ENCODE assay signal across 9 cellular contexts in the genomic region with DNA sequence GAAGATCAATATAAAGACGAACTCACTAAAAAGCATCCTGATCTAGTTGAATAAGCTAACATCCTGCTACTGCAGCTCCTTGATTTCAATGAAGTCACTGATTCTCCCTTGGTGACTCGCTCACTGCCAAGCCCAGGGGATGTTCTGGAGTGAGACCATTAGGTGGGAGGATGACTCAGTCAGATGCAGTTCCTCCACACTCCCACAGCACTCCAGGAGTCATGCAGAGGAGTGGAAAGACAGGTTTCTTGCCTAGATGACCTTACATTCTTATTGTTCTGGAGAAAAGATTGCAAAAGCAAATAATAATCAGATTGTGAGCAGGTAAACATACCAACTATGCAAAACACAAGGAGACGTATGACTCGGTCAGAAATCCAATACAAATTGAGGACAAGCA. TPM values are rescaled to one million over a fixed set of nuclear protein-coding genes. Genes with fewer than 3 reads are reported as not detected.
DNase-seq lines count a peak whose midpoint lies in the region; ATAC-seq lines count a peak whose summit lies in the region.
"Had no signal": no experiment of that assay in that cellular context is flagged by ENCODE, and none has a peak within 500 bp of the region (broad histone marks: within the 10 kb centered on the region; RNA-seq: fewer than 3 reads in every experiment).

No MANE protein-coding gene starts in this region.

- no peak overlapping the region for H3K27ac ChIP-seq in substantia nigra (ENCODE audit: low read depth, low read length, poor library complexity, severe bottlenecking)

- peak; percentile 8 for DNase-seq in COLO829 (ENCODE audit: low spot score)
- peak; percentile 62 for DNase-seq in LHCN-M2 (ENCODE audit: low read depth)
- DNase-seq in dermis blood vessel endothelial cell, result peak; percentile 32
- DNase-seq in pons (ENCODE audit: low spot score), result peak; percentile 24
- DNase-seq in NCI-H2107 treated with DMSO at 0.1 percent for 48 hours (lab: John Stamatoyannopoulos, UW; ENCODE audit: unreplicated experiment), result no peak
- no peak for DNase-seq in NOMO-1 treated with dmso at 0.1 percent for 144 hours (lab: John Stamatoyannopoulos, UW; ENCODE audit: unreplicated experiment)
- no peak for DNase-seq in substantia nigra (lab: John Stamatoyannopoulos, UW)
- DNase-seq: NCI-H446 treated with DMSO at 0.1 percent for 48 hours had no signal

- ATAC-seq in HG03095 (IDR thresholded peaks at IDR 0.05; ENCODE audit: unreplicated experiment), result no peak

RNA-seq across cellular contexts. Expression of a gene that starts 15.3 kb away (rescaled TPM):
- total RNA-seq in LHCN-M2 (2014; rRNA removed) (0.06 and 0.23 TPM in 2 replicates), dermis blood vessel endothelial cell (0.19 and 0.34 TPM in 2 replicates)
- polyA plus RNA-seq in LHCN-M2 (2012), result 0.09 TPM

Comparison
In these comparisons a context has a peak if more than half of its experiments do, and no peak if none do; other contexts are left out.
1. DNase-seq: peak in COLO829 (single experiment), LHCN-M2 (single experiment), dermis blood vessel endothelial cell (single experiment) and pons (single experiment); none in NCI-H2107 treated with DMSO at 0.1 percent for 48 hours (single experiment), NOMO-1 treated with dmso at 0.1 percent for 144 hours (single experiment) and substantia nigra (0 of 49).